Comparison of ENCODE assay signal across 1 cellular context in genomic region chr10:89392974-89393373, GRCh38.
TF ChIP-seq lines count a peak whose summit lies in the region.

No MANE protein-coding gene starts in this region.

TF ChIP-seq in K562, 482 proteins besides CTCF, POLR2A, EP300 and RAD21:
- TF ChIP-seq FIP1L1 (IDR thresholded peaks at IDR 0.05; ENCODE audit: low read depth, low read length, poor library complexity, severe bottlenecking) (no peak), TAF15 (IDR thresholded peaks at IDR 0.05; ENCODE audit: low read depth, low read length) (no peak), TCFL5 (CRISPR knock-in tag; conservative IDR thresholded peaks at IDR 0.05) (no peak), ZBED1 (IDR thresholded peaks at IDR 0.05) (no peak), XRCC4 (IDR thresholded peaks at IDR 0.05; ENCODE audit: extremely low read depth, insufficient read depth, insufficient read length) (no peak), GABPA (tag; conservative IDR thresholded peaks at IDR 0.05; ENCODE audit: low read depth) (no peak), CEBPB (tag; IDR thresholded peaks at IDR 0.05) (peak; percentile 66), PURB (CRISPR knock-in tag; IDR thresholded peaks at IDR 0.05; ENCODE audit: low read depth) (no peak), MECOM (CRISPR knock-in tag; IDR thresholded peaks at IDR 0.05) (no peak), ZNF143 (CRISPR knock-in tag; IDR thresholded peaks at IDR 0.05) (no peak), KAT8 (IDR thresholded peaks at IDR 0.05; ENCODE audit: low read depth) (no peak), MTA2 (IDR thresholded peaks at IDR 0.05; ENCODE audit: low read depth) (no peak), AFF4 (CRISPR knock-in tag; IDR thresholded peaks at IDR 0.05) (no peak), ZFP30 (CRISPR knock-in tag; IDR thresholded peaks at IDR 0.05; ENCODE audit: borderline replicate concordance) (no peak), HMG20A (CRISPR knock-in tag; conservative IDR thresholded peaks at IDR 0.05) (no peak), CSDE1 (IDR thresholded peaks at IDR 0.05) (no peak), C11orf30 (IDR thresholded peaks at IDR 0.05; ENCODE audit: low read depth) (no peak), CEBPG (CRISPR knock-in tag; IDR thresholded peaks at IDR 0.05) (no peak), CEBPG (tag; conservative IDR thresholded peaks at IDR 0.05 in 1 of 2, IDR thresholded peaks at IDR 0.05 in 1 of 2) (peak in 1 of 2 experiments; percentile 60; a peak in 2 of 4 replicates), FOXK1 (CRISPR knock-in tag; IDR thresholded peaks at IDR 0.05; ENCODE audit: borderline replicate concordance) (no peak)
- TF ChIP-seq, protein P1, sequence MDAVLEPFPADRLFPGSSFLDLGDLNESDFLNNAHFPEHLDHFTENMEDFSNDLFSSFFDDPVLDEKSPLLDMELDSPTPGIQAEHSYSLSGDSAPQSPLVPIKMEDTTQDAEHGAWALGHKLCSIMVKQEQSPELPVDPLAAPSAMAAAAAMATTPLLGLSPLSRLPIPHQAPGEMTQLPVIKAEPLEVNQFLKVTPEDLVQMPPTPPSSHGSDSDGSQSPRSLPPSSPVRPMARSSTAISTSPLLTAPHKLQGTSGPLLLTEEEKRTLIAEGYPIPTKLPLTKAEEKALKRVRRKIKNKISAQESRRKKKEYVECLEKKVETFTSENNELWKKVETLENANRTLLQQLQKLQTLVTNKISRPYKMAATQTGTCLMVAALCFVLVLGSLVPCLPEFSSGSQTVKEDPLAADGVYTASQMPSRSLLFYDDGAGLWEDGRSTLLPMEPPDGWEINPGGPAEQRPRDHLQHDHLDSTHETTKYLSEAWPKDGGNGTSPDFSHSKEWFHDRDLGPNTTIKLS (IDR thresholded peaks at IDR 0.05; ENCODE audit: borderline replicate concordance, low read depth) = no peak
- TF ChIP-seq, protein P2, sequence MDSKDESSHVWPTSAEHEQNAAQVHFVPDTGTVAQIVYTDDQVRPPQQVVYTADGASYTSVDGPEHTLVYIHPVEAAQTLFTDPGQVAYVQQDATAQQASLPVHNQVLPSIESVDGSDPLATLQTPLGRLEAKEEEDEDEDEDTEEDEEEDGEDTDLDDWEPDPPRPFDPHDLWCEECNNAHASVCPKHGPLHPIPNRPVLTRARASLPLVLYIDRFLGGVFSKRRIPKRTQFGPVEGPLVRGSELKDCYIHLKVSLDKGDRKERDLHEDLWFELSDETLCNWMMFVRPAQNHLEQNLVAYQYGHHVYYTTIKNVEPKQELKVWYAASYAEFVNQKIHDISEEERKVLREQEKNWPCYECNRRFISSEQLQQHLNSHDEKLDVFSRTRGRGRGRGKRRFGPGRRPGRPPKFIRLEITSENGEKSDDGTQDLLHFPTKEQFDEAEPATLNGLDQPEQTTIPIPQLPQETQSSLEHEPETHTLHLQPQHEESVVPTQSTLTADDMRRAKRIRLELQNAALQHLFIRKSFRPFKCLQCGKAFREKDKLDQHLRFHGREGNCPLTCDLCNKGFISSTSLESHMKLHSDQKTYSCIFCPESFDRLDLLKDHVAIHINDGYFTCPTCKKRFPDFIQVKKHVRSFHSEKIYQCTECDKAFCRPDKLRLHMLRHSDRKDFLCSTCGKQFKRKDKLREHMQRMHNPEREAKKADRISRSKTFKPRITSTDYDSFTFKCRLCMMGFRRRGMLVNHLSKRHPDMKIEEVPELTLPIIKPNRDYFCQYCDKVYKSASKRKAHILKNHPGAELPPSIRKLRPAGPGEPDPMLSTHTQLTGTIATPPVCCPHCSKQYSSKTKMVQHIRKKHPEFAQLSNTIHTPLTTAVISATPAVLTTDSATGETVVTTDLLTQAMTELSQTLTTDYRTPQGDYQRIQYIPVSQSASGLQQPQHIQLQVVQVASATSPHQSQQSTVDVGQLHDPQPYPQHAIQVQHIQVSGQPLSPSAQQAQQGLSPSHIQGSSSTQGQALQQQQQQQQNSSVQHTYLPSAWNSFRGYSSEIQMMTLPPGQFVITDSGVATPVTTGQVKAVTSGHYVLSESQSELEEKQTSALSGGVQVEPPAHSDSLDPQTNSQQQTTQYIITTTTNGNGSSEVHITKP (IDR thresholded peaks at IDR 0.05; ENCODE audit: partially characterized antibody) = peak; percentile 5
